In the genomic region with DNA sequence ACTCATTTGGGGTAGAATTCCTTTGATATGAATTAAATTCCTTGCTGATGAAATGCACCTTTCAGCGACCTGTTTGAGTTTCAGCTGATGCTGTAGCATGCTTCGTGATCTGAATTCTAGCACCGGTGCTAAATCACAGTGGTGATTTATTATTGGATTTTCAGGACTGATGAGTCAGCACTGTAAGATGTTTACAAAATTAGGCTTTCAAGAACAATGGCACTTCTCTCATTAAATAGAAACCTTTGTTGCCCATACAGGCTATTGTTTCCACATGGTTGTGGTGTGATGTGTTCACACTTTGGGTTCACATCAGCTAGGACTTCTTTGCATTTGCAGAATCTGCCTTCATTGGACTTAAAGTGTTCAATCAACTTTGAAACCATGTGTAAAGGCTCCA, we compare ENCODE assay signal across 21 cellular contexts.
DNase-seq lines count a peak whose midpoint lies in the region; ATAC-seq, FAIRE-seq and TF ChIP-seq lines count a peak whose summit lies in the region.
"Had no signal": no experiment of that assay in that cellular context is flagged by ENCODE, and none has a peak within 500 bp of the region (broad histone marks: within the 10 kb centered on the region; RNA-seq: fewer than 3 reads in every experiment).

No MANE protein-coding gene starts in this region.

- H3K9me3 Mint-ChIP-seq in neural progenitor cell: no peaks in the 10 kb centered on the region
- H3K9me3 Mint-ChIP-seq: CD8-positive, alpha-beta memory T cell; H9 had no signal

- no peak overlapping the region for H4K8ac ChIP-seq in H1 (ENCODE audit: extremely low read depth, insufficient read depth, low read length)

- no peaks in the 10 kb centered on the region for H4K20me1 ChIP-seq in H1 (replicated peaks in 1 of 2; ENCODE audit: control insufficient read depth in 1 of 2, insufficient read depth in 2 of 2, low read length in 2 of 2)
- no peaks in the 10 kb centered on the region for H4K20me1 ChIP-seq in neural progenitor cell (ENCODE audit: low read depth)

- H3K27ac Mint-ChIP-seq in neural progenitor cell: no peak overlapping the region
- H3K27ac Mint-ChIP-seq: CD4-positive, CD25-positive, alpha-beta regulatory T cell; CD8-positive, alpha-beta memory T cell; H9 had no signal

- no peak overlapping the region; the same call in 1 of the 2 replicates for H2BK5ac ChIP-seq in H1 (ENCODE audit: low read depth, low read length)

- H3K27me3 Mint-ChIP-seq in neural progenitor cell (ENCODE audit: insufficient read depth, low read depth): no peaks in the 10 kb centered on the region
- H3K27me3 Mint-ChIP-seq: CD8-positive, alpha-beta memory T cell had no signal

- no peak overlapping the region for H3K4ac ChIP-seq in H1 (replicated peaks; ENCODE audit: insufficient read length, low read depth, low read length)

- H2BK15ac ChIP-seq in H1 (ENCODE audit: low read length): no peak overlapping the region

- H3K36me3 Mint-ChIP-seq in neural progenitor cell: no peaks in the 10 kb centered on the region
- H3K36me3 Mint-ChIP-seq: CD4-positive, CD25-positive, alpha-beta regulatory T cell had no signal

- DNase-seq in A549 (ENCODE audit: low read depth in 1 of 2, low spot score in 1 of 2): no peak
- DNase-seq in H1 (ENCODE audit: low read depth in 1 of 2, low spot score in 2 of 2): no peak
- no peak for DNase-seq in neural progenitor cell (ENCODE audit: low spot score)
- no peak for DNase-seq in mucosa of descending colon
- no peak for DNase-seq in OCI-M1 (lab: John Stamatoyannopoulos, UW)
- DNase-seq in COLO829 (ENCODE audit: low spot score): no peak
- DNase-seq: ACHN; BE2C; C1 segment of cervical spinal cord; Caco-2; CD4-positive, CD25-positive, alpha-beta regulatory T cell; CD8-positive, alpha-beta memory T cell; GOT3; H9; KBM-7 had no signal

- no peak for FAIRE-seq in A549 (lab: Jason Lieb, UNC)
- peak; percentile 24 for FAIRE-seq in H1 (lab: Jason Lieb, UNC)
- FAIRE-seq: D721Med, G401.6, GM12892, GM18507 had no signal

- TF ChIP-seq POLR2A in A549 (IDR thresholded peaks at IDR 0.05; ENCODE audit: low read length) (no peak), H1 (IDR thresholded peaks at IDR 0.05; ENCODE audit: control extremely low read depth in 1 of 2, low read depth in 2 of 2, low read length in 2 of 2) (no peak)

- H2BK20ac ChIP-seq in H1 (ENCODE audit: low read length): no peak overlapping the region

- H3K79me1 ChIP-seq in H1 (ENCODE audit: low read depth, low read length): no peaks in the 10 kb centered on the region

- TF ChIP-seq CTCF in A549 (IDR thresholded peaks at IDR 0.05) (no peak), H1 (IDR thresholded peaks at IDR 0.05; ENCODE audit: control extremely low read depth in 1 of 3, insufficient read depth in 1 of 3, low read depth in 1 of 3, low read length in 3 of 3) (no peak), neural progenitor cell (IDR thresholded peaks at IDR 0.05) (no peak), mucosa of descending colon (IDR thresholded peaks at IDR 0.05) (no peak)

- CTCF ChIA-PET in A549 (lab: Yijun Ruan, JAX) (no interaction called here), H1 (lab: Charles Lee; ENCODE audit: partially characterized antibody) (no interaction called here)

- H3K23me2 ChIP-seq in H1 (ENCODE audit: low read depth, low read length): no peaks in the 10 kb centered on the region

- H3K4me3 ChIP-seq in A549 (no peak overlapping the region), HUES48 (ENCODE audit: low read depth, low read length) (no peak overlapping the region), H1 (ENCODE audit: extremely low read depth in 1 of 4, insufficient read depth in 2 of 4, low read depth in 3 of 4, low read length in 4 of 4) (no peak overlapping the region), neural progenitor cell (no peak overlapping the region), mucosa of descending colon (no peak overlapping the region)

- ATAC-seq in A549 (no peak), HG03196 (IDR thresholded peaks at IDR 0.05; ENCODE audit: unreplicated experiment) (no peak), mucosa of descending colon (no peak)

- H3K36me3 ChIP-seq in HUES48 (ENCODE audit: control insufficient read depth, insufficient read depth, low read length): no peaks in the 10 kb centered on the region
- H3K36me3 ChIP-seq in H1 (ENCODE audit: control insufficient read depth in 2 of 4, insufficient read depth in 4 of 4, low read length in 3 of 4): no peaks in the 10 kb centered on the region
- H3K36me3 ChIP-seq in neural progenitor cell: no peaks in the 10 kb centered on the region
- H3K36me3 ChIP-seq in mucosa of descending colon (ENCODE audit: low read depth): no peaks in the 10 kb centered on the region
- H3K36me3 ChIP-seq: BE2C had no signal

- no peak for TF ChIP-seq EP300 in A549 (IDR thresholded peaks at IDR 0.05)
- TF ChIP-seq EP300 in H1 (IDR thresholded peaks at IDR 0.05; ENCODE audit: borderline replicate concordance in 1 of 2, low read depth in 2 of 2, low read length in 2 of 2): no peak

- WGBS in A549 (ENCODE audit: missing lambda C conversion rate): 36% methylated on average over 3 of the region's 3 CpGs
- WGBS in H1 (ENCODE audit: extremely low coverage in 1 of 2, insufficient coverage in 1 of 2, insufficient read length in 1 of 2, insufficient replicate concordance in 2 of 2, low coverage in 1 of 2, low lambda C conversion rate in 2 of 2, missing lambda C conversion rate in 1 of 2), 2 experiments: 79% methylated on average over 3 of the region's 3 CpGs; no CpG with 5 or more reads in 1 of the 2 experiments

- 0 out of 2 replicates have a peak overlapping the region, but pooled peaks have one; percentile 1 for H2AFZ ChIP-seq in H1 (ENCODE audit: low read length)
- peak overlapping the region; percentile 54 for H2AFZ ChIP-seq in neural progenitor cell (replicated peaks)

- no peak overlapping the region for H3K18ac ChIP-seq in H1 (ENCODE audit: extremely low read depth, low read length)

- H3K23ac ChIP-seq in H1 (ENCODE audit: insufficient read length): no peak overlapping the region

- H3K27me3 ChIP-seq in HUES48 (ENCODE audit: control insufficient read depth, insufficient read depth, low read length) (no peaks in the 10 kb centered on the region), H1 (replicated peaks in 1 of 4; ENCODE audit: control insufficient read depth in 3 of 4, extremely low read depth in 1 of 4, insufficient read depth in 3 of 4, low read length in 3 of 4) (no peaks in the 10 kb centered on the region), neural progenitor cell (no peaks in the 10 kb centered on the region)
- H3K27me3 ChIP-seq: BE2C had no signal

- H3K79me2 ChIP-seq in H1 (ENCODE audit: control insufficient read depth in 1 of 2, insufficient read depth in 2 of 2, low read length in 2 of 2): no peaks in the 10 kb centered on the region
- H3K79me2 ChIP-seq in neural progenitor cell (ENCODE audit: low read depth): no peaks in the 10 kb centered on the region

- no peak overlapping the region for H3K27ac ChIP-seq in A549
- H3K27ac ChIP-seq in HUES48 (ENCODE audit: low read depth, low read length): peak overlapping the region; percentile 15
- H3K27ac ChIP-seq in H1 (ENCODE audit: low read depth, low read length): no peak overlapping the region
- H3K27ac ChIP-seq in neural progenitor cell: no peak overlapping the region

- H2BK12ac ChIP-seq in H1 (ENCODE audit: low read depth, low read length): no peak overlapping the region

- H4K5ac ChIP-seq in H1 (ENCODE audit: insufficient read length, low read depth, low read length): no peak overlapping the region

- peaks cover 4% of the 10 kb centered on the region for H3F3A ChIP-seq in neural progenitor cell (ENCODE audit: low read depth)

- H3K9ac ChIP-seq in HUES48 (ENCODE audit: low read depth, low read length) (no peak overlapping the region), H1 (replicated peaks in 1 of 4; ENCODE audit: extremely low read depth in 1 of 4, low read depth in 3 of 4, low read length in 3 of 4) (no peak overlapping the region), neural progenitor cell (no peak overlapping the region)

- TF ChIP-seq RAD21 in A549 (conservative IDR thresholded peaks at IDR 0.05 in 1 of 2, IDR thresholded peaks at IDR 0.05 in 1 of 2) (no peak), H1 (IDR thresholded peaks at IDR 0.05 in 1 of 2, conservative IDR thresholded peaks at IDR 0.05 in 1 of 2; ENCODE audit: low read depth in 2 of 2, low read length in 2 of 2) (no peak)

- no peak overlapping the region for H3K4me3 Mint-ChIP-seq in neural progenitor cell
- H3K4me3 Mint-ChIP-seq: CD4-positive, CD25-positive, alpha-beta regulatory T cell; CD8-positive, alpha-beta memory T cell; H9 had no signal

- H3K4me2 ChIP-seq in A549 (no peak overlapping the region), H1 (ENCODE audit: insufficient read depth in 1 of 2, low read depth in 2 of 2, low read length in 2 of 2) (no peak overlapping the region), neural progenitor cell (peak overlapping the region; percentile 24)

- no peak overlapping the region for H4K91ac ChIP-seq in H1 (replicated peaks; ENCODE audit: insufficient read length, low read length)

- intact Hi-C loops in mucosa of descending colon (cut with DNase I, micrococcal nuclease): no loop called here

- H2BK120ac ChIP-seq in H1 (replicated peaks; ENCODE audit: low read depth, low read length): no peak overlapping the region

- H3K4me1 Mint-ChIP-seq in neural progenitor cell: no peaks in the 10 kb centered on the region
- H3K4me1 Mint-ChIP-seq: CD8-positive, alpha-beta memory T cell had no signal

- no peak overlapping the region for H3K14ac ChIP-seq in H1 (ENCODE audit: insufficient read length)

- H3K56ac ChIP-seq in H1 (replicated peaks; ENCODE audit: insufficient read length, low read depth, low read length): no peak overlapping the region

- no peak overlapping the region for H2AK5ac ChIP-seq in H1 (ENCODE audit: low read depth, low read length)

- H3K9me3 ChIP-seq in A549 (no peaks in the 10 kb centered on the region), HUES48 (ENCODE audit: control insufficient read depth, insufficient read depth, low read length) (no peaks in the 10 kb centered on the region), H1 (ENCODE audit: insufficient read depth in 2 of 2, low read depth in 1 of 2, low read length in 1 of 2) (no peaks in the 10 kb centered on the region), neural progenitor cell (ENCODE audit: low read depth) (no peaks in the 10 kb centered on the region), mucosa of descending colon (no peaks in the 10 kb centered on the region)
- H3K9me3 ChIP-seq: BE2C, Caco-2 had no signal

- POLR2A ChIA-PET in A549 (lab: Yijun Ruan, JAX): no interaction called here
- POLR2A ChIA-PET in H1 (lab: Charles Lee; ENCODE audit: partially characterized antibody): no interaction called here

- H3K4me1 ChIP-seq in A549 (no peaks in the 10 kb centered on the region), HUES48 (ENCODE audit: control insufficient read depth, insufficient read depth, low read length) (peaks cover 15% of the 10 kb centered on the region), H1 (replicated peaks in 1 of 4; ENCODE audit: control insufficient read depth in 3 of 4, insufficient read depth in 4 of 4, low read length in 3 of 4) (peaks cover 0 to 6% (median under 1%) of the 10 kb centered on the region in 4 experiments; a peak in 2 of 7 replicates), neural progenitor cell (peaks cover 18% of the 10 kb centered on the region), mucosa of descending colon (ENCODE audit: low read depth) (no peaks in the 10 kb centered on the region)
- H3K4me1 ChIP-seq: BE2C, Caco-2 had no signal

TF ChIP-seq in H1, 55 proteins besides CTCF, POLR2A, EP300 and RAD21 (continues in another document):
- TF ChIP-seq MAFK (IDR thresholded peaks at IDR 0.05; ENCODE audit: low read depth, low read length): peak; percentile 73
